In genomic region chr20:3925113-3925695, GRCh38 we compare ENCODE assay signal across 14 cellular contexts. TPM values are rescaled to one million over a fixed set of nuclear protein-coding genes. Genes with fewer than 3 reads are reported as not detected.
A peak's percentile ranks its signal among the peaks of the same experiment; 100 is the strongest.
DNase-seq lines count a peak whose midpoint lies in the region; ATAC-seq, FAIRE-seq and TF ChIP-seq lines count a peak whose summit lies in the region.
"Had no signal": no experiment of that assay in that cellular context is flagged by ENCODE, and none has a peak within 500 bp of the region (broad histone marks: within the 10 kb centered on the region; RNA-seq: fewer than 3 reads in every experiment).

No MANE protein-coding gene starts in this region.

- intact Hi-C loops in CD4-positive, alpha-beta T cell (cut with DNase I, micrococcal nuclease): no loop called here
- intact Hi-C loops in natural killer cell (cut with micrococcal nuclease): no loop called here

- no peak for DNase-seq in CD4-positive, alpha-beta T cell
- DNase-seq in GM12892 (ENCODE audit: insufficient read length): no peak
- DNase-seq in natural killer cell: no peak
- no peak for DNase-seq in amygdala (lab: John Stamatoyannopoulos, UW)
- DNase-seq in activated gamma-delta T cell (lab: John Stamatoyannopoulos, UW): no peak
- no peak for DNase-seq in RPMI8226
- DNase-seq: C1 segment of cervical spinal cord, EL, NCI-H1417, NCI-H446 had no signal

- H3K27me3 ChIP-seq in CD4-positive, alpha-beta T cell (ENCODE audit: control insufficient read depth, insufficient read depth, low read length): no peaks in the 10 kb centered on the region

- no peaks in the 10 kb centered on the region for H3K9me3 Mint-ChIP-seq in CD4-positive, alpha-beta T cell
- H3K9me3 Mint-ChIP-seq in activated naive CD8-positive, alpha-beta T cell (ENCODE audit: low read depth): no peaks in the 10 kb centered on the region
- no peaks in the 10 kb centered on the region for H3K9me3 Mint-ChIP-seq in natural killer cell

- peaks cover 52% of the 10 kb centered on the region for H3K4me1 Mint-ChIP-seq in CD4-positive, alpha-beta T cell (ENCODE audit: low read depth)
- H3K4me1 Mint-ChIP-seq in activated naive CD8-positive, alpha-beta T cell (ENCODE audit: low read depth): peaks cover 37% of the 10 kb centered on the region
- H3K4me1 Mint-ChIP-seq in natural killer cell: peaks cover 56 to 71% of the 10 kb centered on the region in 2 donors

- peaks cover 53% of the 10 kb centered on the region for H3K36me3 Mint-ChIP-seq in CD4-positive, alpha-beta T cell (ENCODE audit: low read depth)
- H3K36me3 Mint-ChIP-seq in activated naive CD8-positive, alpha-beta T cell: peaks cover 3% of the 10 kb centered on the region
- no peaks in the 10 kb centered on the region for H3K36me3 Mint-ChIP-seq in natural killer cell

- FAIRE-seq in GM12892 (lab: Jason Lieb, UNC): no peak

- no peaks in the 10 kb centered on the region for H3K27me3 Mint-ChIP-seq in CD4-positive, alpha-beta T cell
- no peaks in the 10 kb centered on the region for H3K27me3 Mint-ChIP-seq in activated naive CD8-positive, alpha-beta T cell
- no peaks in the 10 kb centered on the region for H3K27me3 Mint-ChIP-seq in natural killer cell (ENCODE audit: low read depth in 2 of 2)

- peak; percentile 34; the same call in 1 of the 2 replicates for TF ChIP-seq POLR2A in GM12892 (IDR thresholded peaks at IDR 0.05; ENCODE audit: low read depth, low read length)

- peak overlapping the region; percentile 61 for H3K27ac Mint-ChIP-seq in CD4-positive, alpha-beta T cell
- H3K27ac Mint-ChIP-seq in activated naive CD8-positive, alpha-beta T cell: peak overlapping the region; percentile 85
- peak overlapping the region; percentile 75 to 88 for H3K27ac Mint-ChIP-seq in natural killer cell

- no peak for ATAC-seq in CD4-positive, alpha-beta T cell (ENCODE audit: poor library complexity)
- ATAC-seq in natural killer cell: no peak

- H3K27ac ChIP-seq in CD4-positive, alpha-beta T cell (ENCODE audit: low read depth, low read length): no peak overlapping the region
- H3K27ac ChIP-seq: epithelial cell of prostate, KMS-11, SK-N-MC had no signal

- CTCF ChIA-PET in CD4-positive, alpha-beta T cell (lab: Charles Lee): no interaction called here

- no peaks in the 10 kb centered on the region for H3K9me3 ChIP-seq in CD4-positive, alpha-beta T cell (ENCODE audit: control insufficient read depth, low read length)

- no peak for TF ChIP-seq CTCF in CD4-positive, alpha-beta T cell (IDR thresholded peaks at IDR 0.05)
- TF ChIP-seq CTCF in natural killer cell (IDR thresholded peaks at IDR 0.05): no peak

- no peak overlapping the region for H3K4me3 Mint-ChIP-seq in CD4-positive, alpha-beta T cell
- H3K4me3 Mint-ChIP-seq in activated naive CD8-positive, alpha-beta T cell: no peak overlapping the region
- no peak overlapping the region for H3K4me3 Mint-ChIP-seq in natural killer cell

- POLR2A ChIA-PET in CD4-positive, alpha-beta T cell (lab: Charles Lee): interaction anchor here (1.1 kb wide), 1 partner anchor 157 kb away, joined by 3 read pairs; no protein-coding TSS in a partner anchor

RNA-seq across cellular contexts. Expression of gene PANK2, which starts 36.0 kb away (rescaled TPM):
- total RNA-seq in CD4-positive, alpha-beta T cell: 10 to 100 TPM; 49.0 to 51.1 TPM
- 27.8 TPM for polyA plus RNA-seq in GM12892 (2012; ENCODE audit: missing spikeins)
- total RNA-seq in natural killer cell: 10 to 100 TPM; 50.5 to 74.3 (median 61.3) TPM
